1 cellular context compared by ENCODE assay signal in the genomic region with DNA sequence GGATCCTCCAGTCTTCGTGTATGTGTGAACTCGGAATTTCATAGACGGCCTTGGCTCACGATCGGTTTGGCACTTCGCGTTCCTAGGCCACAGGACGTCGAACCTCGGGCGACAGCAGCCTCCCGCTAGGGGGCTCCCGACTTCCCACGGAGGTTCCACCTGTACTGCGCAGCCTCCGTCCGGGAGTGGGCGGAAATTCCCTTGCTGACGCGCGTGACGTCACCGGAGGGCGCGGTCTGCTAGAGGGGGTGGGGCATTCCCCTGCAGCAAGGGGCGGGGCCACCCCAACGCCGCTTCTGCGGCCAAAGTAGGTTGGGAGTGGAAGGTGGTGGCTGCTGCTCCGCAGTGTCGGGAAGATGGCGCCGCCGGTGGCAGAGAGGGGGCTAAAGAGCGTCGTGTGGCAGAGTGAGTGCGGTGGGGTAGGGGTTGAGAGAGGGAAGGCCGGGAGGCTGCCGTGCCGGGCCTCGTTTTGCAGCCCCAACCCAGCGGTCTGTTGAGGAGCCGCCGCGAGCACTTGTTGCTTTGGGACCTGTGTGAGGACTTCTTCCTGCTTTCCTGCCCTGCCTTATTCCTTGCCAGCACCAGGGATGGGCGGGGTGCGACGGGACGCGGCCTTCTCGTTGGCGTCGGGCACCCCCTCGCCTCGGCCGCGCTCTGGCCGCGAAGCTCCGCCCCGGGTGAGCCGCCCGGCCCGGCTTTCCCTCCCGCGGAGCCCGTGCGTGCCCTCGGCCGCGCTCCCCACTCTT.
TF ChIP-seq lines count a peak whose summit lies in the region.

A gene with protein sequence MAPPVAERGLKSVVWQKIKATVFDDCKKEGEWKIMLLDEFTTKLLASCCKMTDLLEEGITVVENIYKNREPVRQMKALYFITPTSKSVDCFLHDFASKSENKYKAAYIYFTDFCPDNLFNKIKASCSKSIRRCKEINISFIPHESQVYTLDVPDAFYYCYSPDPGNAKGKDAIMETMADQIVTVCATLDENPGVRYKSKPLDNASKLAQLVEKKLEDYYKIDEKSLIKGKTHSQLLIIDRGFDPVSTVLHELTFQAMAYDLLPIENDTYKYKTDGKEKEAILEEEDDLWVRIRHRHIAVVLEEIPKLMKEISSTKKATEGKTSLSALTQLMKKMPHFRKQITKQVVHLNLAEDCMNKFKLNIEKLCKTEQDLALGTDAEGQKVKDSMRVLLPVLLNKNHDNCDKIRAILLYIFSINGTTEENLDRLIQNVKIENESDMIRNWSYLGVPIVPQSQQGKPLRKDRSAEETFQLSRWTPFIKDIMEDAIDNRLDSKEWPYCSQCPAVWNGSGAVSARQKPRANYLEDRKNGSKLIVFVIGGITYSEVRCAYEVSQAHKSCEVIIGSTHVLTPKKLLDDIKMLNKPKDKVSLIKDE (plus strand): TSS at position 293 of the 746 bp plus-strand sequence. CDS start 64 bp downstream, at position 357.

TF ChIP-seq in HEK293, 187 proteins besides CTCF, POLR2A, EP300 and RAD21 (continued from another document and continues in another):
- TF ChIP-seq, protein P1, sequence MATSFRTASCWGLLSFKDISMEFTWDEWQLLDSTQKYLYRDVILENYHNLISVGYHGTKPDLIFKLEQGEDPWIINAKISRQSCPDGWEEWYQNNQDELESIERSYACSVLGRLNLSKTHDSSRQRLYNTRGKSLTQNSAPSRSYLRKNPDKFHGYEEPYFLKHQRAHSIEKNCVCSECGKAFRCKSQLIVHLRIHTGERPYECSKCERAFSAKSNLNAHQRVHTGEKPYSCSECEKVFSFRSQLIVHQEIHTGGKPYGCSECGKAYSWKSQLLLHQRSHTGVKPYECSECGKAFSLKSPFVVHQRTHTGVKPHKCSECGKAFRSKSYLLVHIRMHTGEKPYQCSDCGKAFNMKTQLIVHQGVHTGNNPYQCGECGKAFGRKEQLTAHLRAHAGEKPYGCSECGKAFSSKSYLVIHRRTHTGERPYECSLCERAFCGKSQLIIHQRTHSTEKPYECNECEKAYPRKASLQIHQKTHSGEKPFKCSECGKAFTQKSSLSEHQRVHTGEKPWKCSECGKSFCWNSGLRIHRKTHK (tag by site-specific recombination; IDR thresholded peaks at IDR 0.05) = no peak
- no peak for TF ChIP-seq TCF7L2 (IDR thresholded peaks at IDR 0.05; ENCODE audit: borderline replicate concordance, low read depth, low read length)
- 0 out of 2 replicates have a peak, but pooled peaks have one; percentile 41 for TF ChIP-seq ZNF223 (tag by site-specific recombination; IDR thresholded peaks at IDR 0.05)
- TF ChIP-seq HOXA7 (CRISPR knock-in tag; IDR thresholded peaks at IDR 0.05; ENCODE audit: borderline replicate concordance) = no peak
- TF ChIP-seq, protein P2, sequence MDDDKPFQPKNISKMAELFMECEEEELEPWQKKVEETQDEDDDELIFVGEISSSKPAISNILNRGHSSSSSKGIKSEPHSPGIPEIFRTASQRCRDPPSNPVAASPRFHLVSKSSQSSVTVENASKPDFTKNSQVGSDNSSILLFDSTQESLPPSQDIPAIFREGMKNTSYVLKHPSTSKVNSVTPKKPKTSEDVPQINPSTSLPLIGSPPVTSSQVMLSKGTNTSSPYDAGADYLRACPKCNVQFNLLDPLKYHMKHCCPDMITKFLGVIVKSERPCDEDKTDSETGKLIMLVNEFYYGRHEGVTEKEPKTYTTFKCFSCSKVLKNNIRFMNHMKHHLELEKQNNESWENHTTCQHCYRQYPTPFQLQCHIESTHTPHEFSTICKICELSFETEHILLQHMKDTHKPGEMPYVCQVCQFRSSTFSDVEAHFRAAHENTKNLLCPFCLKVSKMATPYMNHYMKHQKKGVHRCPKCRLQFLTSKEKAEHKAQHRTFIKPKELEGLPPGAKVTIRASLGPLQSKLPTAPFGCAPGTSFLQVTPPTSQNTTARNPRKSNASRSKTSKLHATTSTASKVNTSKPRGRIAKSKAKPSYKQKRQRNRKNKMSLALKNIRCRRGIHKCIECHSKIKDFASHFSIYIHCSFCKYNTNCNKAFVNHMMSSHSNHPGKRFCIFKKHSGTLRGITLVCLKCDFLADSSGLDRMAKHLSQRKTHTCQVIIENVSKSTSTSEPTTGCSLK (tag by site-specific recombination; IDR thresholded peaks at IDR 0.05) = no peak
- peak; percentile 92 for TF ChIP-seq ZNF324 (tag by site-specific recombination; IDR thresholded peaks at IDR 0.05)
- no peak for TF ChIP-seq RBAK (tag by site-specific recombination; IDR thresholded peaks at IDR 0.05)
- no peak for TF ChIP-seq GFI1B (tag by site-specific recombination; IDR thresholded peaks at IDR 0.05)
- peak; percentile 91 for TF ChIP-seq SP7 (tag by site-specific recombination; IDR thresholded peaks at IDR 0.05)
- peak; percentile 56; the same call in 1 of the 2 replicates for TF ChIP-seq ZNF394 (tag by site-specific recombination; IDR thresholded peaks at IDR 0.05; ENCODE audit: borderline replicate concordance)
- peak; percentile 89 for TF ChIP-seq ZBTB20 (tag by site-specific recombination; IDR thresholded peaks at IDR 0.05)
- TF ChIP-seq BCL11A (tag by site-specific recombination; IDR thresholded peaks at IDR 0.05; ENCODE audit: low read depth) = no peak
- TF ChIP-seq FEZF1 (tag by site-specific recombination; IDR thresholded peaks at IDR 0.05) = peak; percentile 24; the same call in 1 of the 2 replicates
- TF ChIP-seq MZF1 (tag by site-specific recombination; IDR thresholded peaks at IDR 0.05; ENCODE audit: borderline replicate concordance) = 0 out of 2 replicates have a peak, but pooled peaks have one; percentile 71
- TF ChIP-seq GLI4 (tag by site-specific recombination; IDR thresholded peaks at IDR 0.05) = peak; percentile 94
- peak; percentile 96 for TF ChIP-seq KLF1 (tag by site-specific recombination; IDR thresholded peaks at IDR 0.05)
- TF ChIP-seq, protein P3, sequence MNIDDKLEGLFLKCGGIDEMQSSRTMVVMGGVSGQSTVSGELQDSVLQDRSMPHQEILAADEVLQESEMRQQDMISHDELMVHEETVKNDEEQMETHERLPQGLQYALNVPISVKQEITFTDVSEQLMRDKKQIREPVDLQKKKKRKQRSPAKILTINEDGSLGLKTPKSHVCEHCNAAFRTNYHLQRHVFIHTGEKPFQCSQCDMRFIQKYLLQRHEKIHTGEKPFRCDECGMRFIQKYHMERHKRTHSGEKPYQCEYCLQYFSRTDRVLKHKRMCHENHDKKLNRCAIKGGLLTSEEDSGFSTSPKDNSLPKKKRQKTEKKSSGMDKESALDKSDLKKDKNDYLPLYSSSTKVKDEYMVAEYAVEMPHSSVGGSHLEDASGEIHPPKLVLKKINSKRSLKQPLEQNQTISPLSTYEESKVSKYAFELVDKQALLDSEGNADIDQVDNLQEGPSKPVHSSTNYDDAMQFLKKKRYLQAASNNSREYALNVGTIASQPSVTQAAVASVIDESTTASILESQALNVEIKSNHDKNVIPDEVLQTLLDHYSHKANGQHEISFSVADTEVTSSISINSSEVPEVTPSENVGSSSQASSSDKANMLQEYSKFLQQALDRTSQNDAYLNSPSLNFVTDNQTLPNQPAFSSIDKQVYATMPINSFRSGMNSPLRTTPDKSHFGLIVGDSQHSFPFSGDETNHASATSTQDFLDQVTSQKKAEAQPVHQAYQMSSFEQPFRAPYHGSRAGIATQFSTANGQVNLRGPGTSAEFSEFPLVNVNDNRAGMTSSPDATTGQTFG (tag by site-specific recombination; IDR thresholded peaks at IDR 0.05; ENCODE audit: borderline replicate concordance) = no peak
- no peak for TF ChIP-seq ZNF274 (IDR thresholded peaks at IDR 0.05; ENCODE audit: low read length)
- no peak for TF ChIP-seq ZNF274 (tag by site-specific recombination; IDR thresholded peaks at IDR 0.05; ENCODE audit: borderline replicate concordance)
- TF ChIP-seq ZSCAN30 (tag by site-specific recombination; IDR thresholded peaks at IDR 0.05) = peak; percentile 59
- peak; percentile 69 for TF ChIP-seq ZBTB17 (tag by site-specific recombination; IDR thresholded peaks at IDR 0.05)
- TF ChIP-seq ZNF544 (tag by site-specific recombination; IDR thresholded peaks at IDR 0.05) = no peak
- TF ChIP-seq ZNF530 (tag by site-specific recombination; IDR thresholded peaks at IDR 0.05; ENCODE audit: low read depth) = no peak
- TF ChIP-seq ZBTB8A (tag by site-specific recombination; IDR thresholded peaks at IDR 0.05) = peak; percentile 57
- no peak for TF ChIP-seq ZNF202 (tag by site-specific recombination; IDR thresholded peaks at IDR 0.05; ENCODE audit: borderline replicate concordance)
- TF ChIP-seq, protein P4, sequence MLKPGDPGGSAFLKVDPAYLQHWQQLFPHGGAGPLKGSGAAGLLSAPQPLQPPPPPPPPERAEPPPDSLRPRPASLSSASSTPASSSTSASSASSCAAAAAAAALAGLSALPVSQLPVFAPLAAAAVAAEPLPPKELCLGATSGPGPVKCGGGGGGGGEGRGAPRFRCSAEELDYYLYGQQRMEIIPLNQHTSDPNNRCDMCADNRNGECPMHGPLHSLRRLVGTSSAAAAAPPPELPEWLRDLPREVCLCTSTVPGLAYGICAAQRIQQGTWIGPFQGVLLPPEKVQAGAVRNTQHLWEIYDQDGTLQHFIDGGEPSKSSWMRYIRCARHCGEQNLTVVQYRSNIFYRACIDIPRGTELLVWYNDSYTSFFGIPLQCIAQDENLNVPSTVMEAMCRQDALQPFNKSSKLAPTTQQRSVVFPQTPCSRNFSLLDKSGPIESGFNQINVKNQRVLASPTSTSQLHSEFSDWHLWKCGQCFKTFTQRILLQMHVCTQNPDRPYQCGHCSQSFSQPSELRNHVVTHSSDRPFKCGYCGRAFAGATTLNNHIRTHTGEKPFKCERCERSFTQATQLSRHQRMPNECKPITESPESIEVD (tag by site-specific recombination; IDR thresholded peaks at IDR 0.05) = no peak
- peak; percentile 48; the same call in 1 of the 2 replicates for TF ChIP-seq ZBTB48 (tag by site-specific recombination; IDR thresholded peaks at IDR 0.05)
- no peak for TF ChIP-seq ZNF302 (tag by site-specific recombination; IDR thresholded peaks at IDR 0.05; ENCODE audit: low read depth)
- TF ChIP-seq, protein P5, sequence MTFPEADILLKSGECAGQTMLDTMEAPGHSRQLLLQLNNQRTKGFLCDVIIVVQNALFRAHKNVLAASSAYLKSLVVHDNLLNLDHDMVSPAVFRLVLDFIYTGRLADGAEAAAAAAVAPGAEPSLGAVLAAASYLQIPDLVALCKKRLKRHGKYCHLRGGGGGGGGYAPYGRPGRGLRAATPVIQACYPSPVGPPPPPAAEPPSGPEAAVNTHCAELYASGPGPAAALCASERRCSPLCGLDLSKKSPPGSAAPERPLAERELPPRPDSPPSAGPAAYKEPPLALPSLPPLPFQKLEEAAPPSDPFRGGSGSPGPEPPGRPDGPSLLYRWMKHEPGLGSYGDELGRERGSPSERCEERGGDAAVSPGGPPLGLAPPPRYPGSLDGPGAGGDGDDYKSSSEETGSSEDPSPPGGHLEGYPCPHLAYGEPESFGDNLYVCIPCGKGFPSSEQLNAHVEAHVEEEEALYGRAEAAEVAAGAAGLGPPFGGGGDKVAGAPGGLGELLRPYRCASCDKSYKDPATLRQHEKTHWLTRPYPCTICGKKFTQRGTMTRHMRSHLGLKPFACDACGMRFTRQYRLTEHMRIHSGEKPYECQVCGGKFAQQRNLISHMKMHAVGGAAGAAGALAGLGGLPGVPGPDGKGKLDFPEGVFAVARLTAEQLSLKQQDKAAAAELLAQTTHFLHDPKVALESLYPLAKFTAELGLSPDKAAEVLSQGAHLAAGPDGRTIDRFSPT (tag by site-specific recombination; IDR thresholded peaks at IDR 0.05) = peak; percentile 96
- peak; percentile 83 for TF ChIP-seq SP2 (tag by site-specific recombination; IDR thresholded peaks at IDR 0.05)
- peak; percentile 94 for TF ChIP-seq ZNF24 (tag by site-specific recombination; IDR thresholded peaks at IDR 0.05)
- TF ChIP-seq, protein P6, sequence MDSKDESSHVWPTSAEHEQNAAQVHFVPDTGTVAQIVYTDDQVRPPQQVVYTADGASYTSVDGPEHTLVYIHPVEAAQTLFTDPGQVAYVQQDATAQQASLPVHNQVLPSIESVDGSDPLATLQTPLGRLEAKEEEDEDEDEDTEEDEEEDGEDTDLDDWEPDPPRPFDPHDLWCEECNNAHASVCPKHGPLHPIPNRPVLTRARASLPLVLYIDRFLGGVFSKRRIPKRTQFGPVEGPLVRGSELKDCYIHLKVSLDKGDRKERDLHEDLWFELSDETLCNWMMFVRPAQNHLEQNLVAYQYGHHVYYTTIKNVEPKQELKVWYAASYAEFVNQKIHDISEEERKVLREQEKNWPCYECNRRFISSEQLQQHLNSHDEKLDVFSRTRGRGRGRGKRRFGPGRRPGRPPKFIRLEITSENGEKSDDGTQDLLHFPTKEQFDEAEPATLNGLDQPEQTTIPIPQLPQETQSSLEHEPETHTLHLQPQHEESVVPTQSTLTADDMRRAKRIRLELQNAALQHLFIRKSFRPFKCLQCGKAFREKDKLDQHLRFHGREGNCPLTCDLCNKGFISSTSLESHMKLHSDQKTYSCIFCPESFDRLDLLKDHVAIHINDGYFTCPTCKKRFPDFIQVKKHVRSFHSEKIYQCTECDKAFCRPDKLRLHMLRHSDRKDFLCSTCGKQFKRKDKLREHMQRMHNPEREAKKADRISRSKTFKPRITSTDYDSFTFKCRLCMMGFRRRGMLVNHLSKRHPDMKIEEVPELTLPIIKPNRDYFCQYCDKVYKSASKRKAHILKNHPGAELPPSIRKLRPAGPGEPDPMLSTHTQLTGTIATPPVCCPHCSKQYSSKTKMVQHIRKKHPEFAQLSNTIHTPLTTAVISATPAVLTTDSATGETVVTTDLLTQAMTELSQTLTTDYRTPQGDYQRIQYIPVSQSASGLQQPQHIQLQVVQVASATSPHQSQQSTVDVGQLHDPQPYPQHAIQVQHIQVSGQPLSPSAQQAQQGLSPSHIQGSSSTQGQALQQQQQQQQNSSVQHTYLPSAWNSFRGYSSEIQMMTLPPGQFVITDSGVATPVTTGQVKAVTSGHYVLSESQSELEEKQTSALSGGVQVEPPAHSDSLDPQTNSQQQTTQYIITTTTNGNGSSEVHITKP (tag by site-specific recombination; IDR thresholded peaks at IDR 0.05) = peak; percentile 57
- no peak for TF ChIP-seq ZNF555 (tag by site-specific recombination; conservative IDR thresholded peaks at IDR 0.05)
- TF ChIP-seq ZEB2 (tag by site-specific recombination; IDR thresholded peaks at IDR 0.05) = peak; percentile 81; the same call in 1 of the 2 replicates
- TF ChIP-seq ZNF707 (tag by site-specific recombination; IDR thresholded peaks at IDR 0.05) = no peak
- peak; percentile 100 for TF ChIP-seq SCRT1 (tag by site-specific recombination; IDR thresholded peaks at IDR 0.05; ENCODE audit: borderline replicate concordance)
- no peak; the same call in 1 of the 2 replicates for TF ChIP-seq ZNF768 (tag by site-specific recombination; IDR thresholded peaks at IDR 0.05)
- TF ChIP-seq ZNF777 (tag by site-specific recombination; IDR thresholded peaks at IDR 0.05; ENCODE audit: borderline replicate concordance) = peak; percentile 96
- no peak for TF ChIP-seq ZNF174 (tag by site-specific recombination; IDR thresholded peaks at IDR 0.05)
- TF ChIP-seq ZNF621 (tag by site-specific recombination; IDR thresholded peaks at IDR 0.05) = no peak
- no peak for TF ChIP-seq ZNF701 (tag by site-specific recombination; IDR thresholded peaks at IDR 0.05)
- TF ChIP-seq ZNF610 (tag by site-specific recombination; IDR thresholded peaks at IDR 0.05; ENCODE audit: borderline replicate concordance) = peak; percentile 89
- TF ChIP-seq, protein P7, sequence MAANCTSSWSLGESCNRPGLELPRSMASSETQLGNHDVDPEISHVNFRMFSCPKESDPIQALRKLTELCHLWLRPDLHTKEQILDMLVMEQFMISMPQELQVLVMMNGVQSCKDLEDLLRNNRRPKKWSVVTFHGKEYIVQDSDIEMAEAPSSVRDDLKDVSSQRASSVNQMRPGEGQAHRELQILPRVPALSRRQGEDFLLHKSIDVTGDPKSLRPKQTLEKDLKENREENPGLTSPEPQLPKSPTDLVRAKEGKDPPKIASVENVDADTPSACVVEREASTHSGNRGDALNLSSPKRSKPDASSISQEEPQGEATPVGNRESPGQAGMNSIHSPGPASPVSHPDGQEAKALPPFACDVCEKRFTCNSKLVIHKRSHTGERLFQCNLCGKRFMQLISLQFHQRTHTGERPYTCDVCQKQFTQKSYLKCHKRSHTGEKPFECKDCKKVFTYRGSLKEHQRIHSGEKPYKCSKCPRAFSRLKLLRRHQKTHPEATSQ (tag by site-specific recombination; IDR thresholded peaks at IDR 0.05) = no peak; the same call in 1 of the 2 replicates
